In genomic region chr17:30376621-30377452, GRCh38 we compare ENCODE assay signal across 9 cellular contexts. TPM values are rescaled to one million over a fixed set of nuclear protein-coding genes. Genes with fewer than 3 reads are reported as not detected.
DNase-seq lines count a peak whose midpoint lies in the region; ATAC-seq and TF ChIP-seq lines count a peak whose summit lies in the region.
"Had no signal": no experiment of that assay in that cellular context is flagged by ENCODE, and none has a peak within 500 bp of the region (broad histone marks: within the 10 kb centered on the region; RNA-seq: fewer than 3 reads in every experiment).

No MANE protein-coding gene starts in this region.

- no peak for ATAC-seq in GM19023 (IDR thresholded peaks at IDR 0.05; ENCODE audit: unreplicated experiment)

- no peak overlapping the region for H3K27ac Mint-ChIP-seq in T-helper 2 cell treated with Interferon-gamma antibody and Interleukin-4, amounts not matched to agents 5 μg/mL and 100 μg/mL, for 36 hours

- H3K27me3 Mint-ChIP-seq in T-helper 2 cell treated with Interferon-gamma antibody and Interleukin-4, amounts not matched to agents 5 μg/mL and 100 μg/mL, for 36 hours (ENCODE audit: low read depth), result no peaks in the 10 kb centered on the region

- DNase-seq in Caki2 (ENCODE audit: low read depth), result peak; percentile 81
- peak; percentile 27 for DNase-seq in Jurkat, Clone E6-1 (ENCODE audit: low read depth, low spot score)
- DNase-seq in T-helper 2 cell treated with Interferon-gamma antibody and Interleukin-4, amounts not matched to agents 5 μg/mL and 100 μg/mL, for 36 hours (ENCODE audit: low spot score), result peak; percentile 37
- peak; percentile 90 for DNase-seq in fibroblast of villous mesenchyme (ENCODE audit: low read depth)
- peak; percentile 60 to 68 for DNase-seq in stimulated activated CD4-positive, alpha-beta T cell treated with anti-CD3 and anti-CD28 coated beads, Interleukin-2, amount 100 ng/mL, for 24 hours
- DNase-seq in A172 (ENCODE audit: low spot score), result no peak
- DNase-seq in NCI-H446 treated with DMSO at 0.1 percent for 48 hours (lab: John Stamatoyannopoulos, UW), result no peak

- TF ChIP-seq CTCF in fibroblast of villous mesenchyme (IDR thresholded peaks at IDR 0.05; ENCODE audit: insufficient read depth, low read depth, low read length), result no peak

- H3K4me3 Mint-ChIP-seq in T-helper 2 cell treated with Interferon-gamma antibody and Interleukin-4, amounts not matched to agents 5 μg/mL and 100 μg/mL, for 36 hours, result no peak overlapping the region

- H3K4me3 ChIP-seq in Jurkat, Clone E6-1 (ENCODE audit: low read length), result no peak overlapping the region
- H3K4me3 ChIP-seq in fibroblast of villous mesenchyme (ENCODE audit: low read depth, low read length), result peak overlapping the region; percentile 12

- no peaks in the 10 kb centered on the region for H3K36me3 Mint-ChIP-seq in T-helper 2 cell treated with Interferon-gamma antibody and Interleukin-4, amounts not matched to agents 5 μg/mL and 100 μg/mL, for 36 hours (ENCODE audit: low read depth)

- no peaks in the 10 kb centered on the region for H3K9me3 Mint-ChIP-seq in T-helper 2 cell treated with Interferon-gamma antibody and Interleukin-4, amounts not matched to agents 5 μg/mL and 100 μg/mL, for 36 hours

- in situ Hi-C loops in Caki2 (cut with HindIII; ENCODE audit: low pct_unique_long_range_greater_than_20kb, low sequenced_read_pairs), result no loop called here

- H3K4me1 Mint-ChIP-seq in T-helper 2 cell treated with Interferon-gamma antibody and Interleukin-4, amounts not matched to agents 5 μg/mL and 100 μg/mL, for 36 hours (ENCODE audit: low read depth), result peaks cover 39% of the 10 kb centered on the region

RNA-seq across cellular contexts. Expression of gene CPD, which starts 1.9 kb away (rescaled TPM):
- total RNA-seq in Caki2 (2014; rRNA removed; shearing (Covaris generic); ENCODE audit: low replicate concordance), result 29.4 and 171 TPM in 2 replicates
- 26.6 TPM for polyA plus RNA-seq in Jurkat, Clone E6-1 (2012; ENCODE audit: insufficient read depth, insufficient read length)
- total RNA-seq in fibroblast of villous mesenchyme, result 116 and 177 TPM in 2 replicates
- 53.0 and 100 TPM in 2 replicates for total RNA-seq in A172 (2014; rRNA removed; shearing (Covaris generic))

RNA-seq across cellular contexts. Expression of gene TMIGD1, which starts 43.0 kb away (rescaled TPM):
- not detected in 2 replicates for total RNA-seq in Caki2 (2014; rRNA removed; shearing (Covaris generic); ENCODE audit: low replicate concordance)
- polyA plus RNA-seq in Jurkat, Clone E6-1 (2012; ENCODE audit: insufficient read depth, insufficient read length), result not detected
- total RNA-seq in fibroblast of villous mesenchyme, result not detected in 2 replicates
- not detected in 2 replicates for total RNA-seq in A172 (2014; rRNA removed; shearing (Covaris generic))
- total RNA-seq: lung microvascular endothelial cell had no signal

Comparison
In these comparisons a context has a peak if more than half of its experiments do, and no peak if none do; other contexts are left out.
1. DNase-seq: peak in Caki2 (single experiment), Jurkat, Clone E6-1 (single experiment), T-helper 2 cell treated with Interferon-gamma antibody and Interleukin-4, amounts not matched to agents 5 μg/mL and 100 μg/mL, for 36 hours (single experiment), fibroblast of villous mesenchyme (single experiment) and stimulated activated CD4-positive, alpha-beta T cell treated with anti-CD3 and anti-CD28 coated beads, Interleukin-2, amount 100 ng/mL, for 24 hours (2 of 2); none in A172 (single experiment) and NCI-H446 treated with DMSO at 0.1 percent for 48 hours (single experiment).